In genomic region chr19:39080431-39080830, GRCh38 we compare ENCODE assay signal across 25 cellular contexts. TPM values are rescaled to one million over a fixed set of nuclear protein-coding genes. Genes with fewer than 3 reads are reported as not detected.
DNase-seq lines count a peak whose midpoint lies in the region; ATAC-seq and TF ChIP-seq lines count a peak whose summit lies in the region.
"Had no signal": no experiment of that assay in that cellular context is flagged by ENCODE, and none has a peak within 500 bp of the region (broad histone marks: within the 10 kb centered on the region; RNA-seq: fewer than 3 reads in every experiment).

No MANE protein-coding gene starts in this region.

- 0 to 39% methylated on average over 1 to 3 of the region's 3 CpGs for WGBS in transverse colon (ENCODE audit: low coverage in 1 of 2), 2 donors

- no peak for DNase-seq in HCT116 (ENCODE audit: low read depth, low spot score)
- peak; percentile 9 for DNase-seq in PC-3
- DNase-seq in cerebellar cortex (ENCODE audit: low spot score): peak; percentile 41
- peak; percentile 19 for DNase-seq in osteoblast (ENCODE audit: insufficient read length, low spot score, missing footprints)
- no peak for DNase-seq in transverse colon
- no peak for DNase-seq in stimulated activated CD4-positive, alpha-beta T cell treated with anti-CD3 and anti-CD28 coated beads, Interleukin-4, amount 100 ng/mL, for 24 hours
- no peak for DNase-seq in GM19240 (ENCODE audit: insufficient read length, low spot score)
- DNase-seq: Calu3; CD4-positive, alpha-beta memory T cell; DMS153; GDM1; KG1; NCI-H1105; NCI-H146; NCI-H2029; NCI-H226; NCI-H524 treated with DMSO at 0.1 percent for 48 hours; OCI-M1; RPMI8226; SHP77 treated with DMSO at 0.1 percent for 48 hours had no signal

- intact Hi-C loops in HCT116 (cut with micrococcal nuclease): no loop called here
- intact Hi-C loops in PC-3 (cut with micrococcal nuclease): no loop called here
- intact Hi-C loops in transverse colon (cut with DNase I; ENCODE audit: low total_unique reads): no loop called here

- no peaks in the 10 kb centered on the region for H4K20me1 ChIP-seq in HCT116 (ENCODE audit: insufficient read depth)
- no peaks in the 10 kb centered on the region for H4K20me1 ChIP-seq in PC-3 (ENCODE audit: low read length)
- no peaks in the 10 kb centered on the region for H4K20me1 ChIP-seq in osteoblast (ENCODE audit: insufficient read depth, low read length)
- H4K20me1 ChIP-seq: BLaER1 had no signal

- CTCF ChIA-PET in HCT116 (lab: Charles Lee): no interaction called here
- CTCF ChIA-PET in PC-3 (lab: Charles Lee): no interaction called here

- POLR2A ChIA-PET in HCT116 (lab: Charles Lee) (interaction anchor here (1.7 kb wide), 1 partner anchor 355 kb away, joined by 4 read pairs; the partner anchor contains the start of gene RPS16), PC-3 (lab: Charles Lee; ENCODE audit: unreplicated experiment) (no interaction called here)

- H3K79me2 ChIP-seq in HCT116 (ENCODE audit: insufficient read depth, low read length): peaks cover 15% of the 10 kb centered on the region; the same call in 1 of the 2 replicates
- peaks cover 35% of the 10 kb centered on the region for H3K79me2 ChIP-seq in PC-3 (ENCODE audit: low read length)
- no peaks in the 10 kb centered on the region for H3K79me2 ChIP-seq in osteoblast (ENCODE audit: insufficient read depth, low read length)

- BruUV-seq in HCT116 (replicated peaks; lab: Mats Ljungman, UMichigan): no TSS peak
- BruUV-seq in PC-3 (replicated peaks; lab: Mats Ljungman, UMichigan): no TSS peak

- H3K9me2 ChIP-seq in HCT116 (ENCODE audit: insufficient read depth): no peaks in the 10 kb centered on the region
- no peaks in the 10 kb centered on the region for H3K9me2 ChIP-seq in PC-3 (replicated peaks; ENCODE audit: low read length)

- no peak overlapping the region for H2AFZ ChIP-seq in HCT116 (ENCODE audit: low read depth, low read length, poor library complexity, severe bottlenecking)
- no peak overlapping the region for H2AFZ ChIP-seq in PC-3 (ENCODE audit: low read length)
- no peak overlapping the region for H2AFZ ChIP-seq in osteoblast (ENCODE audit: low read length)

- no peak for TF ChIP-seq EP300 in transverse colon (IDR thresholded peaks at IDR 0.05; ENCODE audit: low read depth)

- H3K9me3 ChIP-seq in HCT116 (ENCODE audit: control insufficient read depth in 1 of 2, insufficient read depth in 1 of 2, low read depth in 1 of 2, low read length in 2 of 2) (no peaks in the 10 kb centered on the region), PC-3 (ENCODE audit: low read length) (no peaks in the 10 kb centered on the region), osteoblast (ENCODE audit: low read depth, low read length) (no peaks in the 10 kb centered on the region), transverse colon (no peaks in the 10 kb centered on the region)
- H3K9me3 ChIP-seq: BLaER1 had no signal

- no peak overlapping the region for H3K9ac ChIP-seq in HCT116 (ENCODE audit: low read length)
- no peak overlapping the region for H3K9ac ChIP-seq in PC-3 (ENCODE audit: low read length)
- H3K9ac ChIP-seq: BLaER1 had no signal

- in situ Hi-C loops in transverse colon (cut with MboI; ENCODE audit: low pct_ligation_motif_present in 1 of 4, low pct_unique_long_range_greater_than_20kb in 1 of 4, low sequenced_read_pairs in 3 of 4): no loop called here

- H3F3A ChIP-seq in PC-3 (ENCODE audit: low read length, unreplicated experiment): peaks cover 4% of the 10 kb centered on the region

- H3K4me3 ChIP-seq in HCT116 (replicated peaks in 1 of 2; ENCODE audit: low read depth in 1 of 2, low read length in 2 of 2): no peak overlapping the region
- no peak overlapping the region for H3K4me3 ChIP-seq in PC-3 (ENCODE audit: low read length)
- H3K4me3 ChIP-seq in osteoblast (ENCODE audit: insufficient read depth, low read length): no peak overlapping the region
- no peak overlapping the region for H3K4me3 ChIP-seq in transverse colon
- H3K4me3 ChIP-seq: BLaER1, SK-N-MC had no signal

- ATAC-seq in HCT116 (no peak), PC-3 (no peak), HG03520 (IDR thresholded peaks at IDR 0.05; ENCODE audit: unreplicated experiment) (no peak)
- ATAC-seq: HepG2 had no signal

- H3K4me2 ChIP-seq in HCT116 (ENCODE audit: low read length): peak overlapping the region; percentile 24
- H3K4me2 ChIP-seq in PC-3 (ENCODE audit: low read length): no peak overlapping the region
- H3K4me2 ChIP-seq in osteoblast (ENCODE audit: insufficient read depth, low read length): no peak overlapping the region
- H3K4me2 ChIP-seq: BLaER1 had no signal

- peaks cover 50 to 83% of the 10 kb centered on the region in 2 experiments for H3K4me1 ChIP-seq in HCT116 (ENCODE audit: control insufficient read depth in 1 of 2, insufficient read depth in 2 of 2, low read length in 2 of 2)
- peaks cover 31% of the 10 kb centered on the region for H3K4me1 ChIP-seq in PC-3 (ENCODE audit: insufficient read depth, low read length)
- peaks cover 17% of the 10 kb centered on the region for H3K4me1 ChIP-seq in osteoblast (ENCODE audit: insufficient read depth, low read length)
- H3K4me1 ChIP-seq in transverse colon: peaks cover 0 to 13% (median 5%) of the 10 kb centered on the region in 4 donors
- H3K4me1 ChIP-seq: BLaER1 had no signal

- TF ChIP-seq CTCF in HCT116 (IDR thresholded peaks at IDR 0.05 in 2 of 3, conservative IDR thresholded peaks at IDR 0.05 in 1 of 3; ENCODE audit: borderline replicate concordance in 1 of 3, insufficient read depth in 1 of 3, low read depth in 2 of 3, low read length in 2 of 3): no peak
- no peak for TF ChIP-seq CTCF in PC-3 (conservative IDR thresholded peaks at IDR 0.05; ENCODE audit: low read depth, low read length)
- no peak for TF ChIP-seq CTCF in osteoblast (IDR thresholded peaks at IDR 0.05; ENCODE audit: extremely low read depth, low read depth, low read length)
- TF ChIP-seq CTCF in transverse colon (IDR thresholded peaks at IDR 0.05): no peak

- no peaks in the 10 kb centered on the region for H3K36me3 ChIP-seq in HCT116 (ENCODE audit: control insufficient read depth in 1 of 2, insufficient read depth in 2 of 2, low read length in 2 of 2)
- H3K36me3 ChIP-seq in PC-3 (ENCODE audit: low read depth, low read length): no peaks in the 10 kb centered on the region
- H3K36me3 ChIP-seq in osteoblast (ENCODE audit: insufficient read depth, low read length): no peaks in the 10 kb centered on the region
- no peaks in the 10 kb centered on the region for H3K36me3 ChIP-seq in transverse colon
- H3K36me3 ChIP-seq: BLaER1 had no signal

- RAD21 ChIA-PET in HCT116 (lab: Charles Lee; ENCODE audit: low non-redundant PET in 1 of 2, low total read pairs in 2 of 2, uncharacterized antibody in 2 of 2, unreplicated experiment in 2 of 2): no interaction called here

- no peak for TF ChIP-seq RAD21 in HCT116 (IDR thresholded peaks at IDR 0.05; ENCODE audit: low read depth)

- H3K27me3 ChIP-seq in HCT116 (ENCODE audit: insufficient read depth, low read length) (no peaks in the 10 kb centered on the region), PC-3 (ENCODE audit: low read length) (no peaks in the 10 kb centered on the region), osteoblast (ENCODE audit: insufficient read depth, low read length) (no peaks in the 10 kb centered on the region), transverse colon (peaks cover 62% of the 10 kb centered on the region)

- H3K27ac ChIP-seq in HCT116 (ENCODE audit: low read depth, low read length) (no peak overlapping the region; the same call in 1 of the 2 replicates), PC-3 (ENCODE audit: low read length) (no peak overlapping the region; the same call in 1 of the 2 replicates), osteoblast (ENCODE audit: low read depth, low read length) (no peak overlapping the region), transverse colon (no peak overlapping the region)
- H3K27ac ChIP-seq: BLaER1, SK-N-MC had no signal

- TF ChIP-seq POLR2A in HCT116 (IDR thresholded peaks at IDR 0.05; ENCODE audit: borderline replicate concordance, extremely low read depth, insufficient read depth, insufficient read length) (no peak), transverse colon (IDR thresholded peaks at IDR 0.05) (no peak)

TF ChIP-seq in HCT116, 20 proteins besides CTCF, POLR2A, EP300 and RAD21 (continues in another document):
- TF ChIP-seq EZH2phosphoT487 (IDR thresholded peaks at IDR 0.05; ENCODE audit: borderline replicate concordance) (no peak), ZNF274 (IDR thresholded peaks at IDR 0.05; ENCODE audit: low read depth, low read length) (no peak), MAX (IDR thresholded peaks at IDR 0.05) (no peak), JUND (IDR thresholded peaks at IDR 0.05) (no peak), FOSL1 (IDR thresholded peaks at IDR 0.05; ENCODE audit: low read depth) (no peak), CEBPB (IDR thresholded peaks at IDR 0.05; ENCODE audit: low read depth) (no peak), CBX3 (IDR thresholded peaks at IDR 0.05; ENCODE audit: low read depth) (no peak), EZH2 (IDR thresholded peaks at IDR 0.05) (no peak)

RNA-seq across cellular contexts. Expression of gene ACP7, which starts 3.7 kb away (rescaled TPM):
- 4.7 TPM for total RNA-seq in HCT116 (2021; ENCODE audit: unreplicated experiment)
- 5.5 and 6.0 TPM in 2 replicates for polyA plus RNA-seq in HCT116 (2012)
- total RNA-seq in PC-3 (2014; rRNA removed): 3.4 and 5.0 TPM in 2 replicates
- total RNA-seq in osteoblast: 0.29 TPM in 1 of 2 replicates, not detected in the other
- total RNA-seq in transverse colon: not detected
- total RNA-seq: A673, HepG2 had no signal
- polyA plus RNA-seq: CD4-positive, alpha-beta memory T cell; HepG2 had no signal

RNA-seq across cellular contexts. Expression of gene PAK4, which starts 45.2 kb away (rescaled TPM):
- total RNA-seq in HCT116 (2021; ENCODE audit: unreplicated experiment): 90.1 TPM
- 76.7 and 78.4 TPM in 2 replicates for polyA plus RNA-seq in HCT116 (2012)
- 13.5 and 16.2 TPM in 2 replicates for total RNA-seq in PC-3 (2014; rRNA removed)
- total RNA-seq in osteoblast: 6.8 and 9.4 TPM in 2 replicates
- 10 to 100 TPM; 43.8 to 96.1 (median 63.2) TPM for total RNA-seq in transverse colon

RNA-seq across cellular contexts. Expression of gene FBXO27, which starts 48.1 kb away (rescaled TPM):
- 16.4 TPM for total RNA-seq in HCT116 (2021; ENCODE audit: unreplicated experiment)
- 17.8 and 22.1 TPM in 2 replicates for polyA plus RNA-seq in HCT116 (2012)
- total RNA-seq in PC-3 (2014; rRNA removed): 7.1 and 16.5 TPM in 2 replicates
- total RNA-seq in osteoblast: 4.7 and 5.0 TPM in 2 replicates
- 1 to 10 TPM in 2 of 4 donors, under 1 TPM in 1, not detected in 1; 0.14 to 1.5 (median 1.1) TPM for total RNA-seq in transverse colon

Comparison
In these comparisons a context has a peak if more than half of its experiments do, and no peak if none do; other contexts are left out.
1. DNase-seq: peak in PC-3 (single experiment), cerebellar cortex (single experiment) and osteoblast (single experiment); none in HCT116 (single experiment), transverse colon (single experiment), stimulated activated CD4-positive, alpha-beta T cell treated with anti-CD3 and anti-CD28 coated beads, Interleukin-4, amount 100 ng/mL, for 24 hours (single experiment) and GM19240 (single experiment).